36 cellular contexts compared by ENCODE assay signal in genomic region chr13:67827992-67828391, GRCh38.
"Had no signal": no experiment of that assay in that cellular context is flagged by ENCODE, and none has a peak within 500 bp of the region (broad histone marks: within the 10 kb centered on the region; RNA-seq: fewer than 3 reads in every experiment).

No MANE protein-coding gene starts in this region.

- H3K27ac ChIP-seq: cardiac muscle cell, coronary artery, dorsolateral prefrontal cortex, gastroesophageal sphincter, pancreas, prostate gland, sigmoid colon, uterus had no signal

- H3K27ac Mint-ChIP-seq: activated CD4-positive, alpha-beta memory T cell treated with anti-CD3 and anti-CD28 coated beads, Interleukin-2, amount 10 ng/mL, durations not matched to agents 7 days and 5 days; activated CD4-positive, alpha-beta T cell treated with anti-CD3 and anti-CD28 coated beads, Interleukin-2, amount 10 ng/mL, durations not matched to agents 7 days and 5 days; activated T-cell treated with anti-CD3 and anti-CD28 coated beads, Interleukin-2, amount 50 U/mL, for 24 hours; naive B cell; stimulated activated memory B cell treated with anti-CD40 and anti-IgM and Interleukin-4, amounts not matched to agents 10 μg/mL and 1 μg/mL and 100 μg/mL, for 72 hours; stimulated activated naive CD8-positive, alpha-beta T cell treated with anti-CD3 and anti-CD28 coated beads, Interleukin-15, amount 100 ng/mL, for 72 hours; type B pancreatic cell; WTC11 had no signal

- H3K9me3 Mint-ChIP-seq: type B pancreatic cell had no signal

- H3K36me3 Mint-ChIP-seq: brain; naive B cell; stimulated activated memory B cell treated with anti-CD40 and anti-IgM and Interleukin-4, amounts not matched to agents 10 μg/mL and 1 μg/mL and 100 μg/mL, for 72 hours; type B pancreatic cell; WTC11 had no signal

- H3K27me3 ChIP-seq: cardiac muscle cell, dorsolateral prefrontal cortex, gastroesophageal sphincter, pancreas, sigmoid colon, uterus had no signal

- H3K36me3 ChIP-seq: cardiac muscle cell, gastroesophageal sphincter, pancreas, prostate gland, sigmoid colon, uterus had no signal

- DNase-seq: activated CD4-positive, alpha-beta memory T cell treated with anti-CD3 and anti-CD28 coated beads, Interleukin-2, amount 10 ng/mL, durations not matched to agents 7 days and 5 days; activated CD4-positive, alpha-beta T cell treated with anti-CD3 and anti-CD28 coated beads for 1 hour; activated CD4-positive, alpha-beta T cell treated with anti-CD3 and anti-CD28 coated beads, Interleukin-2, amount 10 ng/mL, durations not matched to agents 7 days and 5 days; activated CD8-positive, alpha-beta memory T cell treated with anti-CD3 and anti-CD28 coated beads, Interleukin-2, amount 50 U/mL, for 48 hours; activated gamma-delta T cell; activated naive CD4-positive, alpha-beta T cell treated with anti-CD3 and anti-CD28 coated beads, Interleukin-2, amount 50 U/mL, for 16 hours; activated T-cell treated with anti-CD3 and anti-CD28 coated beads, Interleukin-2, amount 50 U/mL, for 24 hours; amygdala; cerebellar nuclear complex; dorsolateral prefrontal cortex; effector memory CD4-positive, alpha-beta T cell; head of caudate nucleus; hippocampal formation; kidney; left colon; mammary epithelial cell; naive B cell; nucleus accumbens; pancreas; retina; sigmoid colon; small intestine; stimulated activated CD4-positive, alpha-beta T cell treated with anti-CD3 and anti-CD28 coated beads, Interleukin-1b, Interleukin-23, amount 100 ng/mL, for 48 hours; stimulated activated CD4-positive, alpha-beta T cell treated with anti-CD3 and anti-CD28 coated beads, Interleukin-4, amount 100 ng/mL, for 4 hours; stimulated activated CD8-positive, alpha-beta memory T cell treated with anti-CD3 and anti-CD28 coated beads, Interleukin-4, amount 100 ng/mL, for 48 hours; stimulated activated naive CD8-positive, alpha-beta T cell treated with anti-CD3 and anti-CD28 coated beads, Interleukin-15, amount 100 ng/mL, for 72 hours; substantia nigra; uterus had no signal

- H3K4me1 ChIP-seq: gastroesophageal sphincter, pancreas, prostate gland, sigmoid colon, uterus had no signal

- H3K4me3 ChIP-seq: cardiac muscle cell, coronary artery, dorsolateral prefrontal cortex, gastroesophageal sphincter, pancreas, prostate gland, sigmoid colon, uterus had no signal

- H3K9me3 ChIP-seq: gastroesophageal sphincter, pancreas, prostate gland, sigmoid colon, uterus had no signal

- ATAC-seq: gastroesophageal sphincter; left colon; pancreas; stimulated activated memory B cell treated with anti-CD40 and anti-IgM and Interleukin-4, amounts not matched to agents 10 μg/mL and 1 μg/mL and 100 μg/mL, for 72 hours; stimulated activated naive CD8-positive, alpha-beta T cell treated with anti-CD3 and anti-CD28 coated beads, Interleukin-15, amount 100 ng/mL, for 72 hours; WTC11 had no signal

- H3K4me3 Mint-ChIP-seq: activated CD4-positive, alpha-beta memory T cell treated with anti-CD3 and anti-CD28 coated beads, Interleukin-2, amount 10 ng/mL, durations not matched to agents 7 days and 5 days; activated CD4-positive, alpha-beta T cell treated with anti-CD3 and anti-CD28 coated beads, Interleukin-2, amount 10 ng/mL, durations not matched to agents 7 days and 5 days; activated T-cell treated with anti-CD3 and anti-CD28 coated beads, Interleukin-2, amount 50 U/mL, for 24 hours; brain; naive B cell; stimulated activated memory B cell treated with anti-CD40 and anti-IgM and Interleukin-4, amounts not matched to agents 10 μg/mL and 1 μg/mL and 100 μg/mL, for 72 hours; stimulated activated naive CD8-positive, alpha-beta T cell treated with anti-CD3 and anti-CD28 coated beads, Interleukin-15, amount 100 ng/mL, for 72 hours; type B pancreatic cell; WTC11 had no signal

- H3K4me1 Mint-ChIP-seq: activated CD4-positive, alpha-beta memory T cell treated with anti-CD3 and anti-CD28 coated beads, Interleukin-2, amount 10 ng/mL, durations not matched to agents 7 days and 5 days; activated CD4-positive, alpha-beta T cell treated with anti-CD3 and anti-CD28 coated beads, Interleukin-2, amount 10 ng/mL, durations not matched to agents 7 days and 5 days; naive B cell; stimulated activated memory B cell treated with anti-CD40 and anti-IgM and Interleukin-4, amounts not matched to agents 10 μg/mL and 1 μg/mL and 100 μg/mL, for 72 hours; stimulated activated naive CD8-positive, alpha-beta T cell treated with anti-CD3 and anti-CD28 coated beads, Interleukin-15, amount 100 ng/mL, for 72 hours had no signal

- H3K27me3 Mint-ChIP-seq: activated CD4-positive, alpha-beta memory T cell treated with anti-CD3 and anti-CD28 coated beads, Interleukin-2, amount 10 ng/mL, durations not matched to agents 7 days and 5 days; activated CD4-positive, alpha-beta T cell treated with anti-CD3 and anti-CD28 coated beads, Interleukin-2, amount 10 ng/mL, durations not matched to agents 7 days and 5 days; activated T-cell treated with anti-CD3 and anti-CD28 coated beads, Interleukin-2, amount 50 U/mL, for 24 hours; brain; naive B cell; stimulated activated memory B cell treated with anti-CD40 and anti-IgM and Interleukin-4, amounts not matched to agents 10 μg/mL and 1 μg/mL and 100 μg/mL, for 72 hours; stimulated activated naive CD8-positive, alpha-beta T cell treated with anti-CD3 and anti-CD28 coated beads, Interleukin-15, amount 100 ng/mL, for 72 hours; type B pancreatic cell had no signal
